In the genomic region with DNA sequence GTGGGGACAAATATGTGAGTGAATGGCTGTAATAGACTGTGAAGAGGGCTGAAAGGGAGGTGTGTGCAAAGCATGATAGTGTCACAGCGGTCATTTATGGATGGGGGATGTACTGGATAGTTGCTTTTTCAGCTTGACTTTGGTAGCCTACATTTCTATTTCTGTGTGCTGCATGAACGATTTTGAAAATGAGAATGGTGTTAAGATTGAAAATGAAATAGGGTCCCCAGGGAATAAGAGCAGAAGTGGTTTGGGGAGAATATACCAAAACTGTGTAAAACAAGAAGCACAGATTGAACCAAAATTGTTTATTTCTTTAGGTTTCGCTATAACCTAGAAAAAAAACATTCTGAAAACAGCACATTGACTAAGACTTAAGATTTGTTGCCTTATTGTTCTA, we compare ENCODE assay signal across 17 cellular contexts. TPM values are rescaled to one million over a fixed set of nuclear protein-coding genes. Genes with fewer than 3 reads are reported as not detected.
A peak's percentile ranks its signal among the peaks of the same experiment; 100 is the strongest.
DNase-seq lines count a peak whose midpoint lies in the region; ATAC-seq, FAIRE-seq and TF ChIP-seq lines count a peak whose summit lies in the region.
"Had no signal": no experiment of that assay in that cellular context is flagged by ENCODE, and none has a peak within 500 bp of the region (broad histone marks: within the 10 kb centered on the region; RNA-seq: fewer than 3 reads in every experiment).

No MANE protein-coding gene starts in this region.

- TF ChIP-seq EP300 in tibial nerve (IDR thresholded peaks at IDR 0.05), result no peak

- H3K27ac ChIP-seq in tibial nerve (no peak overlapping the region), neural progenitor cell (no peak overlapping the region), spleen (peak overlapping the region in 3 of 8 donors; percentile 34 to 49 (median 38))
- H3K27ac ChIP-seq: SK-N-MC, thyroid gland had no signal

- no peak overlapping the region for H3K4me3 Mint-ChIP-seq in neural progenitor cell
- H3K4me3 Mint-ChIP-seq: CD4-positive, alpha-beta memory T cell; immature natural killer cell had no signal

- H3K4me2 ChIP-seq in neural progenitor cell, result no peak overlapping the region

- intact Hi-C loops in spleen (cut with DNase I; ENCODE audit: low total_unique reads), result no loop called here

- H3K9me3 ChIP-seq in tibial nerve, result no peaks in the 10 kb centered on the region
- H3K9me3 ChIP-seq in neural progenitor cell (ENCODE audit: low read depth), result no peaks in the 10 kb centered on the region
- H3K9me3 ChIP-seq in spleen, result no peaks in the 10 kb centered on the region
- H3K9me3 ChIP-seq: thyroid gland had no signal

- no peaks in the 10 kb centered on the region for H3F3A ChIP-seq in neural progenitor cell (ENCODE audit: low read depth)

- H3K36me3 ChIP-seq in tibial nerve (no peaks in the 10 kb centered on the region), neural progenitor cell (no peaks in the 10 kb centered on the region), spleen (no peaks in the 10 kb centered on the region)
- H3K36me3 ChIP-seq: thyroid gland had no signal

- no peaks in the 10 kb centered on the region for H3K27me3 Mint-ChIP-seq in neural progenitor cell (ENCODE audit: insufficient read depth, low read depth)
- H3K27me3 Mint-ChIP-seq: CD4-positive, alpha-beta memory T cell had no signal

- H3K27me3 ChIP-seq in tibial nerve, result no peaks in the 10 kb centered on the region
- no peaks in the 10 kb centered on the region for H3K27me3 ChIP-seq in neural progenitor cell
- no peaks in the 10 kb centered on the region for H3K27me3 ChIP-seq in spleen (replicated peaks in 1 of 7)
- H3K27me3 ChIP-seq: thyroid gland had no signal

- H4K20me1 ChIP-seq in neural progenitor cell (ENCODE audit: low read depth), result no peaks in the 10 kb centered on the region

- H3K4me3 ChIP-seq in tibial nerve (no peak overlapping the region), neural progenitor cell (no peak overlapping the region), spleen (no peak overlapping the region)
- H3K4me3 ChIP-seq: SK-N-MC, thyroid gland had no signal

- 81 to 85% methylated on average over 3 of the region's 3 CpGs for WGBS in tibial nerve, 2 donors
- WGBS in spleen, 5 donors, result 60 to 79% (median 68%) methylated on average over 3 of the region's 3 CpGs

- no peak for TF ChIP-seq POLR2A in tibial nerve (IDR thresholded peaks at IDR 0.05)
- TF ChIP-seq POLR2A in spleen (IDR thresholded peaks at IDR 0.05), result no peak

- H3K9ac ChIP-seq in neural progenitor cell, result no peak overlapping the region

- no peaks in the 10 kb centered on the region for H3K9me3 Mint-ChIP-seq in neural progenitor cell
- H3K9me3 Mint-ChIP-seq: immature natural killer cell had no signal

- no peak overlapping the region for H2AFZ ChIP-seq in neural progenitor cell (replicated peaks)

- no peak overlapping the region for H3K27ac Mint-ChIP-seq in neural progenitor cell
- H3K27ac Mint-ChIP-seq: CD4-positive, alpha-beta memory T cell; immature natural killer cell had no signal

- H3K79me2 ChIP-seq in neural progenitor cell (ENCODE audit: low read depth), result no peaks in the 10 kb centered on the region

- H3K4me1 ChIP-seq in tibial nerve (peaks cover 0 to 28% (median 4%) of the 10 kb centered on the region in 4 donors), neural progenitor cell (no peaks in the 10 kb centered on the region), spleen (peaks cover 0 to 32% (median 3%) of the 10 kb centered on the region in 6 donors)
- H3K4me1 ChIP-seq: thyroid gland had no signal

- TF ChIP-seq CTCF in tibial nerve (IDR thresholded peaks at IDR 0.05) (no peak), neural progenitor cell (IDR thresholded peaks at IDR 0.05) (no peak), spleen (IDR thresholded peaks at IDR 0.05 in 8 of 11, conservative IDR thresholded peaks at IDR 0.05 in 3 of 11) (no peak)

- no peak for DNase-seq in tibial nerve (ENCODE audit: low spot score in 2 of 2)
- DNase-seq in neural progenitor cell (ENCODE audit: low spot score), result no peak
- no peak for DNase-seq in spleen
- no peak for DNase-seq in frontal cortex (ENCODE audit: low spot score in 2 of 2)
- DNase-seq: activated CD4-positive, alpha-beta T cell treated with anti-CD3 and anti-CD28 coated beads for 48 hours; activated naive CD4-positive, alpha-beta T cell treated with Interleukin-2 at 50 U/mL for 16 hours; CD4-positive, alpha-beta memory T cell; cerebellar nuclear complex; immature natural killer cell; thyroid gland had no signal

- H3K36me3 Mint-ChIP-seq in neural progenitor cell, result no peaks in the 10 kb centered on the region
- H3K36me3 Mint-ChIP-seq: CD4-positive, alpha-beta memory T cell had no signal

- H3K4me1 Mint-ChIP-seq in neural progenitor cell, result peaks cover 3% of the 10 kb centered on the region
- H3K4me1 Mint-ChIP-seq: CD4-positive, alpha-beta memory T cell; immature natural killer cell had no signal

- FAIRE-seq in frontal cortex (lab: Jason Lieb, UNC), result no peak
- FAIRE-seq: HTR-8/SVneo had no signal

- ATAC-seq in GM18517 (IDR thresholded peaks at IDR 0.05; ENCODE audit: unreplicated experiment), result peak; percentile 83
- ATAC-seq in GM21381 (IDR thresholded peaks at IDR 0.05; ENCODE audit: unreplicated experiment), result peak; percentile 45
- ATAC-seq in HG02970 (IDR thresholded peaks at IDR 0.05; ENCODE audit: low FRiP score, unreplicated experiment), result peak; percentile 69
- ATAC-seq in HG03565 (IDR thresholded peaks at IDR 0.05; ENCODE audit: unreplicated experiment), result peak; percentile 53
- ATAC-seq: sciatic nerve had no signal

RNA-seq across cellular contexts. Expression of a gene that starts 58.8 kb away (rescaled TPM):
- total RNA-seq in tibial nerve (not detected), neural progenitor cell (ENCODE audit: low replicate concordance) (not detected in 2 replicates), spleen (1 to 10 TPM; 1.1 to 2.8 (median 1.8) TPM), frontal cortex (not detected)
- under 1 TPM; 0.39 to 0.57 (median 0.42) TPM for polyA plus RNA-seq in spleen
- total RNA-seq: sciatic nerve, thyroid gland had no signal
- polyA plus RNA-seq: CD4-positive, alpha-beta memory T cell had no signal
